Comparison of ENCODE assay signal across 8 cellular contexts in the genomic region with DNA sequence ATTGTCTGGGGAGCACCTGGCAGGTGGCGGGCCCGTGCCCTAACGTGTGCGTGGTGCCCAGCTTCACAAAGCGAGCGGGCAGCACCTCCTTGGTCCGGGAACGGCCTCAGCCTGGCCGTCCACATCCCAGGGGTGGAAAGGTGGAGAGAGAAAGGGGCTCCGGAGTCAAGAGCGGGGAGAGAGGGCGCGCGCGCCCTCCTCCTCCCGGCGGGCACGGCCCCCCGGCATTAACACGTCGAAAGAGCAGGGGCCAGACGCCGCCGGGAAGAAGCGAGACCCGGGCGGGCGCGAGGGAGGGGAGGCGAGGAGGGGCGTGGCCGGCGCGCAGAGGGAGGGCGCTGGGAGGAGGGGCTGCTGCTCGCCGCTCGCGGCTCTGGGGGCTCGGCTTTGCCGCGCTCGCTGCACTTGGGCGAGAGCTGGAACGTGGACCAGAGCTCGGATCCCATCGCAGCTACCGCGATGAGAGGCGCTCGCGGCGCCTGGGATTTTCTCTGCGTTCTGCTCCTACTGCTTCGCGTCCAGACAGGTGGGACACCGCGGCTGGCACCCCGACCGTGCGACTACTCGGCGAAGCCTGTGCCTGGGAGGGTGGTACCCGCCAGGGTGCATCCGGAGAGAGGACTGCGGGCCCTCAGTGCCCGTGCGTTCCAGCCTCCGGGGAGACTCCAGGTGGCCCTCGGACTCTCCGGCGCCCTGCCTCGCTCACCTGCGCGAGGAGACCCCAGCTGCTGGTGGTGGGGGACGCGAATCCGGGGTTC. TPM values are rescaled to one million over a fixed set of nuclear protein-coding genes. Genes with fewer than 3 reads are reported as not detected.
A peak's percentile ranks its signal among the peaks of the same experiment; 100 is the strongest.
DNase-seq lines count a peak whose midpoint lies in the region; ATAC-seq and TF ChIP-seq lines count a peak whose summit lies in the region.

A gene (plus strand): TSS at position 402 of the 758 bp plus-strand sequence. CDS start 58 bp downstream, at position 460.

- H3K9me3 Mint-ChIP-seq in stimulated activated naive CD8-positive, alpha-beta T cell treated with anti-CD3 and anti-CD28 coated beads, Interleukin-15, Interleukin-2, amounts not matched to agents 100 ng/mL and 50 ng/mL, for 24 hours = no peaks in the 10 kb centered on the region

- ATAC-seq in GM19397 (IDR thresholded peaks at IDR 0.05; ENCODE audit: unreplicated experiment) = no peak
- ATAC-seq in HG03457 (IDR thresholded peaks at IDR 0.05; ENCODE audit: unreplicated experiment) = no peak

- H3K9me3 ChIP-seq in WERI-Rb-1 (ENCODE audit: severe bottlenecking) = peaks cover 4% of the 10 kb centered on the region

- H3K4me1 Mint-ChIP-seq in stimulated activated naive CD8-positive, alpha-beta T cell treated with anti-CD3 and anti-CD28 coated beads, Interleukin-15, Interleukin-2, amounts not matched to agents 100 ng/mL and 50 ng/mL, for 24 hours (ENCODE audit: low read depth) = peaks cover 28% of the 10 kb centered on the region

- H3K27ac ChIP-seq in WERI-Rb-1 = no peak within 1 kb of the TSS

- DNase-seq in GM03348 (ENCODE audit: low spot score) (peak; percentile 66), NCI-H1092 (lab: John Stamatoyannopoulos, UW) (peak; percentile 78), WERI-Rb-1 (peak; percentile 38), ecto neural progenitor cell (ENCODE audit: low spot score) (peak; percentile 89), lung microvascular endothelial cell (ENCODE audit: low read depth in 2 of 2) (peak; percentile 20 to 44)

- no peak for TF ChIP-seq CTCF in WERI-Rb-1 (IDR thresholded peaks at IDR 0.05; ENCODE audit: low read depth, low read length)

- H3K36me3 ChIP-seq in WERI-Rb-1 = no peaks in the 10 kb centered on the region

- no peak within 1 kb of the TSS for H3K27ac Mint-ChIP-seq in stimulated activated naive CD8-positive, alpha-beta T cell treated with anti-CD3 and anti-CD28 coated beads, Interleukin-15, Interleukin-2, amounts not matched to agents 100 ng/mL and 50 ng/mL, for 24 hours

- H3K4me3 Mint-ChIP-seq in stimulated activated naive CD8-positive, alpha-beta T cell treated with anti-CD3 and anti-CD28 coated beads, Interleukin-15, Interleukin-2, amounts not matched to agents 100 ng/mL and 50 ng/mL, for 24 hours = peak within 1 kb of the TSS; percentile 76

- H3K4me3 ChIP-seq in WERI-Rb-1 (ENCODE audit: low read depth, low read length) = peak within 1 kb of the TSS; percentile 55

- H3K36me3 Mint-ChIP-seq in stimulated activated naive CD8-positive, alpha-beta T cell treated with anti-CD3 and anti-CD28 coated beads, Interleukin-15, Interleukin-2, amounts not matched to agents 100 ng/mL and 50 ng/mL, for 24 hours (ENCODE audit: low read depth) = no peaks in the 10 kb centered on the region

- H3K27me3 ChIP-seq in WERI-Rb-1 (ENCODE audit: insufficient read depth, low read depth, severe bottlenecking) = peaks cover 48% of the 10 kb centered on the region

- peaks cover 61% of the 10 kb centered on the region for H3K27me3 Mint-ChIP-seq in stimulated activated naive CD8-positive, alpha-beta T cell treated with anti-CD3 and anti-CD28 coated beads, Interleukin-15, Interleukin-2, amounts not matched to agents 100 ng/mL and 50 ng/mL, for 24 hours

RNA-seq across cellular contexts. Expression of the gene that starts here (rescaled TPM):
- 1.2 and 2.4 TPM in 2 replicates for total RNA-seq in lung microvascular endothelial cell

Comparison
In these comparisons a context has a peak if more than half of its experiments do, and no peak if none do; other contexts are left out.
1. DNase-seq: peak in every context shown above with its lines; median percentile 89 in ecto neural progenitor cell; 78 in NCI-H1092; 66 in GM03348; 38 in WERI-Rb-1; 32 in lung microvascular endothelial cell.